In genomic region chr2:239300242-239300641, GRCh38 we compare ENCODE assay signal across 15 cellular contexts.
DNase-seq lines count a peak whose midpoint lies in the region; ATAC-seq and TF ChIP-seq lines count a peak whose summit lies in the region.
"Had no signal": no experiment of that assay in that cellular context is flagged by ENCODE, and none has a peak within 500 bp of the region (broad histone marks: within the 10 kb centered on the region; RNA-seq: fewer than 3 reads in every experiment).

No MANE protein-coding gene starts in this region.

- no peaks in the 10 kb centered on the region for H3K27me3 ChIP-seq in BLaER1
- no peaks in the 10 kb centered on the region for H3K27me3 ChIP-seq in RWPE2 (ENCODE audit: insufficient read depth, poor library complexity, severe bottlenecking)
- H3K27me3 ChIP-seq in psoas muscle (ENCODE audit: insufficient read depth in 3 of 3, low read length in 2 of 3): no peaks in the 10 kb centered on the region

- H3K4me3 ChIP-seq in BLaER1: no peak overlapping the region
- no peak overlapping the region for H3K4me3 ChIP-seq in RWPE2 (ENCODE audit: severe bottlenecking)
- peak overlapping the region; percentile 95 for H3K4me3 ChIP-seq in psoas muscle

- H3K36me3 ChIP-seq in BLaER1 (no peaks in the 10 kb centered on the region), RWPE2 (ENCODE audit: low read depth) (no peaks in the 10 kb centered on the region), psoas muscle (ENCODE audit: insufficient read depth in 1 of 2, low read depth in 1 of 2) (peaks cover 0 to 18% of the 10 kb centered on the region in 2 donors)

- TF ChIP-seq CTCF in RWPE2 (IDR thresholded peaks at IDR 0.05; ENCODE audit: poor library complexity, severe bottlenecking) (no peak), glutamatergic neuron (IDR thresholded peaks at IDR 0.05; ENCODE audit: partially characterized antibody, unreplicated experiment) (no peak), psoas muscle (IDR thresholded peaks at IDR 0.05) (no peak)

- peak overlapping the region; percentile 15; the same call in 1 of the 2 replicates for H3K9ac ChIP-seq in BLaER1

- H3K4me1 Mint-ChIP-seq in glutamatergic neuron (ENCODE audit: low read depth, unreplicated experiment): peaks cover 65% of the 10 kb centered on the region

- peak overlapping the region; percentile 75 for H3K4me2 ChIP-seq in BLaER1

- H4K20me1 ChIP-seq in BLaER1: peaks cover 80% of the 10 kb centered on the region

- H3K4me1 ChIP-seq in BLaER1: peaks cover 100% of the 10 kb centered on the region
- no peaks in the 10 kb centered on the region for H3K4me1 ChIP-seq in RWPE2 (ENCODE audit: insufficient read depth, poor library complexity, severe bottlenecking)
- peaks cover 83% of the 10 kb centered on the region for H3K4me1 ChIP-seq in psoas muscle

- H3K4me3 Mint-ChIP-seq in glutamatergic neuron (ENCODE audit: unreplicated experiment): peak overlapping the region; percentile 64
- H3K4me3 Mint-ChIP-seq: activated naive CD8-positive, alpha-beta T cell treated with anti-CD3 and anti-CD28 coated beads for 36 hours had no signal

- WGBS in psoas muscle, 3 donors: 88 to 92% (median 91%) methylated on average over 5 of the region's 5 CpGs

- H3K9me3 ChIP-seq in BLaER1 (no peaks in the 10 kb centered on the region), RWPE2 (ENCODE audit: severe bottlenecking) (no peaks in the 10 kb centered on the region), psoas muscle (no peaks in the 10 kb centered on the region)

- H3K27ac Mint-ChIP-seq in glutamatergic neuron (ENCODE audit: unreplicated experiment): peak overlapping the region; percentile 96
- H3K27ac Mint-ChIP-seq: activated naive CD8-positive, alpha-beta T cell treated with anti-CD3 and anti-CD28 coated beads for 36 hours had no signal

- H3K9me3 Mint-ChIP-seq in glutamatergic neuron (ENCODE audit: unreplicated experiment): peaks cover 26% of the 10 kb centered on the region
- H3K9me3 Mint-ChIP-seq: activated naive CD8-positive, alpha-beta T cell treated with anti-CD3 and anti-CD28 coated beads for 36 hours; naive B cell had no signal

- peak; percentile 11 for DNase-seq in RWPE2 (ENCODE audit: low spot score)
- DNase-seq in glutamatergic neuron: no peak
- DNase-seq in psoas muscle: no peak
- DNase-seq in activated T-cell treated with anti-CD3 and anti-CD28 coated beads, Interleukin-2, amount 50 U/mL, for 48 hours: no peak
- no peak for DNase-seq in SKM-1 treated with dmso at 0.1 percent for 144 hours (lab: John Stamatoyannopoulos, UW; ENCODE audit: unreplicated experiment)
- no peak for DNase-seq in UCSD-AML1 (lab: John Stamatoyannopoulos, UW; ENCODE audit: unreplicated experiment)
- DNase-seq: activated CD4-positive, alpha-beta T cell treated with anti-CD3 and anti-CD28 coated beads for 48 hours; activated naive CD8-positive, alpha-beta T cell treated with anti-CD3 and anti-CD28 coated beads for 36 hours; DMS153; naive B cell; NCI-H1436 treated with DMSO at 0.1 percent for 48 hours; NCI-H345; NK-92 treated with Interleukin-12 subunit alpha and Interleukin-12 subunit beta, amount 100 ng/mL, for 24 hours; T-helper 9 cell had no signal

- H3K27ac ChIP-seq in BLaER1 (peak overlapping the region; percentile 65; the same call in 1 of the 2 replicates), RWPE2 (ENCODE audit: poor library complexity, severe bottlenecking) (no peak overlapping the region), psoas muscle (peak overlapping the region; percentile 97)

- no peaks in the 10 kb centered on the region for H3K36me3 Mint-ChIP-seq in glutamatergic neuron (ENCODE audit: unreplicated experiment)
- H3K36me3 Mint-ChIP-seq: activated naive CD8-positive, alpha-beta T cell treated with anti-CD3 and anti-CD28 coated beads for 36 hours; naive B cell had no signal

- ATAC-seq in RWPE2 (ENCODE audit: low read depth) (no peak), psoas muscle (no peak)

- intact Hi-C loops in psoas muscle (cut with DNase I): no loop called here

- H3K27me3 Mint-ChIP-seq in glutamatergic neuron (ENCODE audit: unreplicated experiment): peaks cover 7% of the 10 kb centered on the region
- H3K27me3 Mint-ChIP-seq: activated naive CD8-positive, alpha-beta T cell treated with anti-CD3 and anti-CD28 coated beads for 36 hours; naive B cell had no signal
